1 cellular context compared by ENCODE assay signal in genomic region chr17:75152971-75153853, GRCh38.
TF ChIP-seq lines count a peak whose summit lies in the region.

No MANE protein-coding gene starts in this region.

TF ChIP-seq in HepG2, 621 proteins besides CTCF, POLR2A, EP300 and RAD21 (continued from another document and continues in another):
- TF ChIP-seq, protein P1, sequence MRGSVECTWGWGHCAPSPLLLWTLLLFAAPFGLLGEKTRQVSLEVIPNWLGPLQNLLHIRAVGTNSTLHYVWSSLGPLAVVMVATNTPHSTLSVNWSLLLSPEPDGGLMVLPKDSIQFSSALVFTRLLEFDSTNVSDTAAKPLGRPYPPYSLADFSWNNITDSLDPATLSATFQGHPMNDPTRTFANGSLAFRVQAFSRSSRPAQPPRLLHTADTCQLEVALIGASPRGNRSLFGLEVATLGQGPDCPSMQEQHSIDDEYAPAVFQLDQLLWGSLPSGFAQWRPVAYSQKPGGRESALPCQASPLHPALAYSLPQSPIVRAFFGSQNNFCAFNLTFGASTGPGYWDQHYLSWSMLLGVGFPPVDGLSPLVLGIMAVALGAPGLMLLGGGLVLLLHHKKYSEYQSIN (CRISPR knock-in tag; IDR thresholded peaks at IDR 0.05; ENCODE audit: borderline replicate concordance): no peak
- TF ChIP-seq PLRG1 (conservative IDR thresholded peaks at IDR 0.05): no peak
- no peak for TF ChIP-seq MBNL3 (CRISPR knock-in tag; conservative IDR thresholded peaks at IDR 0.05)
- peak; percentile 79 for TF ChIP-seq ONECUT2 (CRISPR knock-in tag; IDR thresholded peaks at IDR 0.05)
- TF ChIP-seq REST (IDR thresholded peaks at IDR 0.05; ENCODE audit: borderline replicate concordance in 1 of 2, low read depth in 1 of 2, low read length in 2 of 2): no peak
- peak; percentile 51; the same call in 1 of the 2 replicates for TF ChIP-seq REL (CRISPR knock-in tag; conservative IDR thresholded peaks at IDR 0.05)
- TF ChIP-seq ZNF224 (CRISPR knock-in tag; IDR thresholded peaks at IDR 0.05): no peak
- no peak for TF ChIP-seq POLR2AphosphoS2 (IDR thresholded peaks at IDR 0.05; ENCODE audit: low read depth, low read length)
- TF ChIP-seq, protein P2, sequence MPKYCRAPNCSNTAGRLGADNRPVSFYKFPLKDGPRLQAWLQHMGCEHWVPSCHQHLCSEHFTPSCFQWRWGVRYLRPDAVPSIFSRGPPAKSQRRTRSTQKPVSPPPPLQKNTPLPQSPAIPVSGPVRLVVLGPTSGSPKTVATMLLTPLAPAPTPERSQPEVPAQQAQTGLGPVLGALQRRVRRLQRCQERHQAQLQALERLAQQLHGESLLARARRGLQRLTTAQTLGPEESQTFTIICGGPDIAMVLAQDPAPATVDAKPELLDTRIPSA (CRISPR knock-in tag; IDR thresholded peaks at IDR 0.05; ENCODE audit: borderline replicate concordance): no peak
- TF ChIP-seq ZNF562 (CRISPR knock-in tag; IDR thresholded peaks at IDR 0.05; ENCODE audit: borderline replicate concordance): no peak
- TF ChIP-seq ATAD3A (CRISPR knock-in tag; IDR thresholded peaks at IDR 0.05): no peak
- peak; percentile 32; the same call in 1 of the 2 replicates for TF ChIP-seq ZNF879 (CRISPR knock-in tag; IDR thresholded peaks at IDR 0.05)
- no peak for TF ChIP-seq ZNF205 (CRISPR knock-in tag; IDR thresholded peaks at IDR 0.05)
- TF ChIP-seq, protein P3, sequence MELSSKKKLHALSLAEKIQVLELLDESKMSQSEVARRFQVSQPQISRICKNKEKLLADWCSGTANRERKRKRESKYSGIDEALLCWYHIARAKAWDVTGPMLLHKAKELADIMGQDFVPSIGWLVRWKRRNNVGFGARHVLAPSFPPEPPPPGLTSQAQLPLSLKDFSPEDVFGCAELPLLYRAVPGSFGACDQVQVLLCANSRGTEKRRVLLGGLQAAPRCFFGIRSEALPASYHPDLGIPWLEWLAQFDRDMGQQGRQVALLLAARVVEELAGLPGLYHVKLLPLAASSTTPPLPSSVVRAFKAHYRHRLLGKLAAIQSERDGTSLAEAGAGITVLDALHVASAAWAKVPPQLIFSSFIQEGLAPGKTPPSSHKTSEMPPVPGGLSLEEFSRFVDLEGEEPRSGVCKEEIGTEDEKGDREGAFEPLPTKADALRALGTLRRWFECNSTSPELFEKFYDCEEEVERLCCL (CRISPR knock-in tag; IDR thresholded peaks at IDR 0.05; ENCODE audit: borderline replicate concordance): 0 out of 2 replicates have a peak, but pooled peaks have one; percentile 8
- TF ChIP-seq IKZF4 (CRISPR knock-in tag; IDR thresholded peaks at IDR 0.05; ENCODE audit: borderline replicate concordance, low read depth, not compliant biosample characterization): no peak
- no peak for TF ChIP-seq ZNF232 (CRISPR knock-in tag; IDR thresholded peaks at IDR 0.05; ENCODE audit: borderline replicate concordance)
- peak; percentile 56; the same call in 1 of the 2 replicates for TF ChIP-seq SIN3A (IDR thresholded peaks at IDR 0.05; ENCODE audit: borderline replicate concordance, low read depth, low read length)
- peak; percentile 42; the same call in 1 of the 2 replicates for TF ChIP-seq MEF2D (CRISPR knock-in tag; IDR thresholded peaks at IDR 0.05)
- TF ChIP-seq ZNF724P (CRISPR knock-in tag; IDR thresholded peaks at IDR 0.05; ENCODE audit: borderline replicate concordance): peak; percentile 28; the same call in 1 of the 2 replicates
- peak; percentile 64; the same call in 1 of the 2 replicates for TF ChIP-seq ZNF800 (CRISPR knock-in tag; IDR thresholded peaks at IDR 0.05)
- peak; percentile 4; the same call in 1 of the 2 replicates for TF ChIP-seq HBP1 (CRISPR knock-in tag; IDR thresholded peaks at IDR 0.05; ENCODE audit: low read depth)
- no peak for TF ChIP-seq NFATC3 (CRISPR knock-in tag; IDR thresholded peaks at IDR 0.05)
- TF ChIP-seq HOXA3 (CRISPR knock-in tag; IDR thresholded peaks at IDR 0.05): peak; percentile 24; the same call in 1 of the 2 replicates
- no peak for TF ChIP-seq NFAT5 (CRISPR knock-in tag; IDR thresholded peaks at IDR 0.05)
- TF ChIP-seq AHDC1 (CRISPR knock-in tag; IDR thresholded peaks at IDR 0.05; ENCODE audit: borderline replicate concordance): no peak
